Comparison of ENCODE assay signal across 13 cellular contexts in the genomic region with DNA sequence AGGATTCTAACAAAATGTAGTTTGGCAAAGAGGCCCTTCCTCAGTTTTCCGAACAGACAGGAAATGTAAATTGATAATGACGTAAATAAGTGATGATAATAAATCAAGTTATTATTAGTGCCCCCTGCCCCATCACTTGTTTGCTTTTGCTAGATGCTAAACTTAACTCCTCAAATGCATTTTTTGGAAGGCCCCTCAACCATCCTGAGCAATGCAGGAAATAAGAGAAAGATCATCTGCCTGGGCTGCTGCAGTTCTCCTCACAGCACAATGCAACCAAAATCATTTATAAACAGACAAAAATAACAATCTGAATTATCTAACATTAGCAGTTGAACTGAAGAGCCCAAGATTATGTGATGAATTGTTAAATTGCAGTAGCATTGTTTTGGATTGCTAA.
A peak's percentile ranks its signal among the peaks of the same experiment; 100 is the strongest.
DNase-seq lines count a peak whose midpoint lies in the region; ATAC-seq, FAIRE-seq and TF ChIP-seq lines count a peak whose summit lies in the region.
"Had no signal": no experiment of that assay in that cellular context is flagged by ENCODE, and none has a peak within 500 bp of the region (broad histone marks: within the 10 kb centered on the region; RNA-seq: fewer than 3 reads in every experiment).

No MANE protein-coding gene starts in this region.

- TF ChIP-seq POLR2A in upper lobe of left lung (IDR thresholded peaks at IDR 0.05), result no peak
- TF ChIP-seq POLR2A in GM12891 (IDR thresholded peaks at IDR 0.05; ENCODE audit: low read depth, low read length), result no peak

- H3K27ac Mint-ChIP-seq in CD8-positive, alpha-beta memory T cell, result peak overlapping the region; percentile 43 to 98 (median 94)
- peak overlapping the region; percentile 68 to 98 (median 71) for H3K27ac Mint-ChIP-seq in IgD-negative memory B cell
- H3K27ac Mint-ChIP-seq in activated naive CD8-positive, alpha-beta T cell treated with anti-CD3 and anti-CD28 coated beads, Interleukin-2, amount 10 ng/mL, durations not matched to agents 7 days and 5 days, result peak overlapping the region; percentile 27
- peak overlapping the region; percentile 99 for H3K27ac Mint-ChIP-seq in mesothelial cell of epicardium

- H3K27me3 ChIP-seq in CD8-positive, alpha-beta memory T cell (ENCODE audit: insufficient read depth, low read length, poor library complexity, severe bottlenecking), result no peaks in the 10 kb centered on the region
- H3K27me3 ChIP-seq in upper lobe of left lung, result no peaks in the 10 kb centered on the region

- H3K27ac ChIP-seq in CD8-positive, alpha-beta memory T cell (ENCODE audit: low read depth, low read length), result no peak overlapping the region
- peak overlapping the region in 1 of 4 donors; percentile 64 for H3K27ac ChIP-seq in upper lobe of left lung
- H3K27ac ChIP-seq: left ventricle myocardium inferior, prostate gland had no signal

- CTCF ChIA-PET in CD8-positive, alpha-beta memory T cell (lab: Charles Lee), result interaction anchor here (0.7 to 1.1 kb wide), 2 partner anchors 22 kb away, joined by 3 read pairs; no protein-coding TSS in a partner anchor

- H3K9me3 Mint-ChIP-seq in CD8-positive, alpha-beta memory T cell, result no peaks in the 10 kb centered on the region
- H3K9me3 Mint-ChIP-seq in IgD-negative memory B cell (no peaks in the 10 kb centered on the region), mesothelial cell of epicardium (no peaks in the 10 kb centered on the region)
- H3K9me3 Mint-ChIP-seq in activated naive CD8-positive, alpha-beta T cell treated with anti-CD3 and anti-CD28 coated beads, Interleukin-2, amount 10 ng/mL, durations not matched to agents 7 days and 5 days, result no peaks in the 10 kb centered on the region

- no peaks in the 10 kb centered on the region for H3K9me3 ChIP-seq in CD8-positive, alpha-beta memory T cell (ENCODE audit: low read length)
- no peaks in the 10 kb centered on the region for H3K9me3 ChIP-seq in upper lobe of left lung
- H3K9me3 ChIP-seq: left ventricle myocardium inferior, prostate gland, transverse colon had no signal

- ATAC-seq in activated naive CD8-positive, alpha-beta T cell treated with anti-CD3 and anti-CD28 coated beads, Interleukin-2, amount 10 ng/mL, durations not matched to agents 7 days and 5 days (ENCODE audit: low read depth), result no peak
- no peak for ATAC-seq in upper lobe of left lung (ENCODE audit: low FRiP score in 2 of 2)

- H3K4me1 ChIP-seq in CD8-positive, alpha-beta memory T cell (ENCODE audit: insufficient read depth, low read length), result peaks cover 38% of the 10 kb centered on the region
- peaks cover 0 to 9% (median 7%) of the 10 kb centered on the region in 4 donors for H3K4me1 ChIP-seq in upper lobe of left lung
- H3K4me1 ChIP-seq: left ventricle myocardium inferior, prostate gland, transverse colon had no signal

- peak overlapping the region; percentile 74 to 95 (median 92) for H3K4me3 Mint-ChIP-seq in CD8-positive, alpha-beta memory T cell
- peak overlapping the region; percentile 85 to 96 (median 94) for H3K4me3 Mint-ChIP-seq in IgD-negative memory B cell
- H3K4me3 Mint-ChIP-seq in activated naive CD8-positive, alpha-beta T cell treated with anti-CD3 and anti-CD28 coated beads, Interleukin-2, amount 10 ng/mL, durations not matched to agents 7 days and 5 days, result peak overlapping the region; percentile 77
- peak overlapping the region; percentile 80 for H3K4me3 Mint-ChIP-seq in mesothelial cell of epicardium

- TF ChIP-seq CTCF in mesothelial cell of epicardium (IDR thresholded peaks at IDR 0.05; ENCODE audit: unreplicated experiment), result no peak
- no peak for TF ChIP-seq CTCF in upper lobe of left lung (IDR thresholded peaks at IDR 0.05)

- FAIRE-seq in GM12891 (lab: Jason Lieb, UNC), result no peak

- no peaks in the 10 kb centered on the region for H3K27me3 Mint-ChIP-seq in CD8-positive, alpha-beta memory T cell
- no peaks in the 10 kb centered on the region for H3K27me3 Mint-ChIP-seq in IgD-negative memory B cell
- peaks cover 3% of the 10 kb centered on the region for H3K27me3 Mint-ChIP-seq in activated naive CD8-positive, alpha-beta T cell treated with anti-CD3 and anti-CD28 coated beads, Interleukin-2, amount 10 ng/mL, durations not matched to agents 7 days and 5 days
- H3K27me3 Mint-ChIP-seq in mesothelial cell of epicardium (ENCODE audit: low read depth), result no peaks in the 10 kb centered on the region

- DNase-seq in CD8-positive, alpha-beta memory T cell, result no peak
- DNase-seq in activated naive CD8-positive, alpha-beta T cell treated with anti-CD3 and anti-CD28 coated beads, Interleukin-2, amount 10 ng/mL, durations not matched to agents 7 days and 5 days, result no peak
- no peak for DNase-seq in mesothelial cell of epicardium (ENCODE audit: low spot score in 2 of 2, unreplicated experiment in 2 of 2)
- no peak for DNase-seq in activated CD4-positive, CD25-positive, alpha-beta regulatory T cell treated with anti-CD3 and anti-CD28 coated beads, Interleukin-2, amount 50 U/mL, for 72 hours
- no peak for DNase-seq in stimulated activated CD4-positive, alpha-beta T cell treated with anti-CD3 and anti-CD28 coated beads, Interleukin-15, amount 100 ng/mL, for 24 hours
- DNase-seq in upper lobe of left lung, result no peak
- DNase-seq in GM12891 (ENCODE audit: insufficient read length, low spot score), result no peak
- DNase-seq: foreskin melanocyte, left ventricle myocardium inferior, NCI-H526 treated with DMSO at 0.1 percent for 48 hours, transverse colon had no signal

- H3K4me3 ChIP-seq in CD8-positive, alpha-beta memory T cell (ENCODE audit: low read length), result no peak overlapping the region
- H3K4me3 ChIP-seq in upper lobe of left lung, result peak overlapping the region in 2 of 4 donors; percentile 45 to 50
- H3K4me3 ChIP-seq: left ventricle myocardium inferior had no signal

- POLR2A ChIA-PET in CD8-positive, alpha-beta memory T cell (lab: Charles Lee), result no interaction called here
- POLR2A ChIA-PET in activated naive CD8-positive, alpha-beta T cell treated with anti-CD3 and anti-CD28 coated beads, Interleukin-2, amount 10 ng/mL, durations not matched to agents 7 days and 5 days (lab: Charles Lee), result interaction anchor here (0.6 kb wide), 1 partner anchor 15 kb away, joined by 3 read pairs; no protein-coding TSS in a partner anchor

- H3K36me3 ChIP-seq in CD8-positive, alpha-beta memory T cell (ENCODE audit: insufficient read depth, low read length), result no peaks in the 10 kb centered on the region
- no peaks in the 10 kb centered on the region for H3K36me3 ChIP-seq in upper lobe of left lung
- H3K36me3 ChIP-seq: left ventricle myocardium inferior, prostate gland, transverse colon had no signal

- WGBS in upper lobe of left lung, 2 donors, result 43 to 50% methylated on average over 2 of the region's 2 CpGs

- TF ChIP-seq EP300 in upper lobe of left lung (IDR thresholded peaks at IDR 0.05), result no peak

- H3K4me1 Mint-ChIP-seq in CD8-positive, alpha-beta memory T cell, result peaks cover 51 to 69% (median 54%) of the 10 kb centered on the region in 3 donors
- H3K4me1 Mint-ChIP-seq in IgD-negative memory B cell, result peaks cover 39 to 61% (median 52%) of the 10 kb centered on the region in 3 donors
- peaks cover 27% of the 10 kb centered on the region for H3K4me1 Mint-ChIP-seq in activated naive CD8-positive, alpha-beta T cell treated with anti-CD3 and anti-CD28 coated beads, Interleukin-2, amount 10 ng/mL, durations not matched to agents 7 days and 5 days
- peaks cover 44% of the 10 kb centered on the region for H3K4me1 Mint-ChIP-seq in mesothelial cell of epicardium

- peaks cover 0 to 7% (median 0%) of the 10 kb centered on the region in 3 donors for H3K36me3 Mint-ChIP-seq in CD8-positive, alpha-beta memory T cell
- H3K36me3 Mint-ChIP-seq in IgD-negative memory B cell (no peaks in the 10 kb centered on the region), mesothelial cell of epicardium (no peaks in the 10 kb centered on the region)
- H3K36me3 Mint-ChIP-seq in activated naive CD8-positive, alpha-beta T cell treated with anti-CD3 and anti-CD28 coated beads, Interleukin-2, amount 10 ng/mL, durations not matched to agents 7 days and 5 days, result peaks cover 10% of the 10 kb centered on the region

TF ChIP-seq in GM12891, 5 proteins besides CTCF, POLR2A, EP300 and RAD21:
- TF ChIP-seq PAX5 (IDR thresholded peaks at IDR 0.05; ENCODE audit: insufficient read depth, low read length, severe bottlenecking), result no peak
- no peak for TF ChIP-seq POU2F2 (IDR thresholded peaks at IDR 0.05; ENCODE audit: low read depth, low read length)
- TF ChIP-seq TAF1 (IDR thresholded peaks at IDR 0.05; ENCODE audit: low read depth, low read length), result no peak
- no peak for TF ChIP-seq SPI1 (IDR thresholded peaks at IDR 0.05; ENCODE audit: low read depth, low read length)
- TF ChIP-seq POLR2AphosphoS5 (IDR thresholded peaks at IDR 0.05; ENCODE audit: low read depth, low read length), result no peak

Comparison
In these comparisons a context has a peak if more than half of its experiments do, and no peak if none do; other contexts are left out.
1. H3K27ac Mint-ChIP-seq: peak in every context shown above with its lines; median percentile 99 in mesothelial cell of epicardium; 94 in CD8-positive, alpha-beta memory T cell; 71 in IgD-negative memory B cell; 27 in activated naive CD8-positive, alpha-beta T cell treated with anti-CD3 and anti-CD28 coated beads, Interleukin-2, amount 10 ng/mL, durations not matched to agents 7 days and 5 days.